27 cellular contexts compared by ENCODE assay signal in the genomic region with DNA sequence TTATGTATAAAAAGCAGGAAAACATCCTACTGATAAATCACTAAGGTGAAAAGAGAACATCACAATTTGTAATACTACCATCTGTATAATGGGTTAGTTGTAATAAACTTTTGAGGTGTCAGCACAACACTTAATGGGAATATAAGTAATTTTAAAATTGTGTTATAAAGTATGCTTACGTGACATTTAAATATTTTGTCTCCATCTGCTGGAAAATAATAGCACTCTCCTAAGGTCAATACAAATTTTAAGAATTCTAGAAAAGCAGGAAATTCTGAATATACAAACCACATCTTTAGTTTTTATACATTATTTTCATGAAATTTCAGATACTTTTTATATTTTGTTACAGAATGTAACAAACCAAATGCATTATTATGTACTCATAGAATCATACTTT.
"Had no signal": no experiment of that assay in that cellular context is flagged by ENCODE, and none has a peak within 500 bp of the region (broad histone marks: within the 10 kb centered on the region; RNA-seq: fewer than 3 reads in every experiment).

No MANE protein-coding gene starts in this region.

- H3K36me3 ChIP-seq: ovary had no signal

- H3K79me2 ChIP-seq: hepatocyte had no signal

- DNase-seq: activated CD8-positive, alpha-beta memory T cell treated with anti-CD3 and anti-CD28 coated beads, Interleukin-2, amount 50 U/mL, for 4 hours; activated naive CD4-positive, alpha-beta T cell; activated T-cell treated with anti-CD3 and anti-CD28 coated beads, Interleukin-2, amount 50 U/mL, for 24 hours; adrenal gland; brain microvascular endothelial cell; caudate nucleus; effector memory CD4-positive, alpha-beta T cell; glutamatergic neuron; left ventricle myocardium inferior; mammary epithelial cell; naive thymus-derived CD8-positive, alpha-beta T cell; ovary; stimulated activated CD4-positive, alpha-beta T cell treated with anti-CD3 and anti-CD28 coated beads, Interleukin-12 subunit alpha, Interleukin-12 subunit beta, amount 100 ng/mL, for 4 hours; stimulated activated CD4-positive, alpha-beta T cell treated with anti-CD3 and anti-CD28 coated beads, Interleukin-4, amount 100 ng/mL, for 4 hours; substantia nigra; thyroid gland; upper lobe of right lung had no signal

- ATAC-seq: activated T-helper 17 cell treated with anti-CD3 and anti-CD28 coated beads, Interleukin-2, amount 50 U/mL, for 72 hours; esophagus mucosa; naive thymus-derived CD8-positive, alpha-beta T cell; upper lobe of right lung; WTC11 had no signal

- H3K4me1 Mint-ChIP-seq: activated T-helper 17 cell treated with anti-CD3 and anti-CD28 coated beads, Interleukin-2, amount 50 U/mL, for 72 hours; mesothelial cell of epicardium; WTC11 had no signal

- H3K4me2 ChIP-seq: hepatocyte had no signal

- H3K9me3 ChIP-seq: adrenal gland, ascending aorta, left ventricle myocardium inferior, neutrophil, ovary, prostate gland, thyroid gland, upper lobe of right lung had no signal

- H3K9me3 Mint-ChIP-seq: activated T-cell treated with anti-CD3 and anti-CD28 coated beads, Interleukin-2, amount 50 U/mL, for 24 hours; activated T-helper 17 cell treated with anti-CD3 and anti-CD28 coated beads, Interleukin-2, amount 50 U/mL, for 72 hours; mesothelial cell of epicardium; naive thymus-derived CD8-positive, alpha-beta T cell; stimulated activated naive CD8-positive, alpha-beta T cell treated with anti-CD3 and anti-CD28 coated beads, Interleukin-15, Interleukin-2, amounts not matched to agents 100 ng/mL and 50 ng/mL, for 24 hours; WTC11 had no signal

- H3K27ac Mint-ChIP-seq: activated T-cell treated with anti-CD3 and anti-CD28 coated beads, Interleukin-2, amount 50 U/mL, for 24 hours; activated T-helper 17 cell treated with anti-CD3 and anti-CD28 coated beads, Interleukin-2, amount 50 U/mL, for 72 hours; mesothelial cell of epicardium; stimulated activated naive CD8-positive, alpha-beta T cell treated with anti-CD3 and anti-CD28 coated beads, Interleukin-15, Interleukin-2, amounts not matched to agents 100 ng/mL and 50 ng/mL, for 24 hours; WTC11 had no signal

- H3K4me3 ChIP-seq: adrenal gland, ascending aorta, hepatocyte, left ventricle myocardium inferior, ovary, prostate gland, thyroid gland, upper lobe of right lung had no signal

- H3K4me3 Mint-ChIP-seq: activated naive CD8-positive, alpha-beta T cell; activated T-cell treated with anti-CD3 and anti-CD28 coated beads, Interleukin-2, amount 50 U/mL, for 24 hours; activated T-helper 17 cell treated with anti-CD3 and anti-CD28 coated beads, Interleukin-2, amount 50 U/mL, for 72 hours; mesothelial cell of epicardium; naive thymus-derived CD8-positive, alpha-beta T cell; stimulated activated naive CD8-positive, alpha-beta T cell treated with anti-CD3 and anti-CD28 coated beads, Interleukin-15, Interleukin-2, amounts not matched to agents 100 ng/mL and 50 ng/mL, for 24 hours; WTC11 had no signal

- H3K4me1 ChIP-seq: adrenal gland, ascending aorta, prostate gland, thyroid gland, upper lobe of right lung had no signal

- H3K27me3 Mint-ChIP-seq: activated naive CD8-positive, alpha-beta T cell; activated T-cell treated with anti-CD3 and anti-CD28 coated beads, Interleukin-2, amount 50 U/mL, for 24 hours; activated T-helper 17 cell treated with anti-CD3 and anti-CD28 coated beads, Interleukin-2, amount 50 U/mL, for 72 hours; naive thymus-derived CD8-positive, alpha-beta T cell; stimulated activated naive CD8-positive, alpha-beta T cell treated with anti-CD3 and anti-CD28 coated beads, Interleukin-15, Interleukin-2, amounts not matched to agents 100 ng/mL and 50 ng/mL, for 24 hours had no signal

- H3K27me3 ChIP-seq: adrenal gland, ascending aorta, brain microvascular endothelial cell, hepatocyte, neutrophil, ovary, thyroid gland, upper lobe of right lung had no signal

- H3K27ac ChIP-seq: adrenal gland, ascending aorta, brain microvascular endothelial cell, hepatocyte, left ventricle myocardium inferior, neutrophil, ovary, prostate gland, thyroid gland, upper lobe of right lung had no signal

- H2AFZ ChIP-seq: hepatocyte had no signal
